ENCODE assay signal across 1 cellular context in the genomic region with DNA sequence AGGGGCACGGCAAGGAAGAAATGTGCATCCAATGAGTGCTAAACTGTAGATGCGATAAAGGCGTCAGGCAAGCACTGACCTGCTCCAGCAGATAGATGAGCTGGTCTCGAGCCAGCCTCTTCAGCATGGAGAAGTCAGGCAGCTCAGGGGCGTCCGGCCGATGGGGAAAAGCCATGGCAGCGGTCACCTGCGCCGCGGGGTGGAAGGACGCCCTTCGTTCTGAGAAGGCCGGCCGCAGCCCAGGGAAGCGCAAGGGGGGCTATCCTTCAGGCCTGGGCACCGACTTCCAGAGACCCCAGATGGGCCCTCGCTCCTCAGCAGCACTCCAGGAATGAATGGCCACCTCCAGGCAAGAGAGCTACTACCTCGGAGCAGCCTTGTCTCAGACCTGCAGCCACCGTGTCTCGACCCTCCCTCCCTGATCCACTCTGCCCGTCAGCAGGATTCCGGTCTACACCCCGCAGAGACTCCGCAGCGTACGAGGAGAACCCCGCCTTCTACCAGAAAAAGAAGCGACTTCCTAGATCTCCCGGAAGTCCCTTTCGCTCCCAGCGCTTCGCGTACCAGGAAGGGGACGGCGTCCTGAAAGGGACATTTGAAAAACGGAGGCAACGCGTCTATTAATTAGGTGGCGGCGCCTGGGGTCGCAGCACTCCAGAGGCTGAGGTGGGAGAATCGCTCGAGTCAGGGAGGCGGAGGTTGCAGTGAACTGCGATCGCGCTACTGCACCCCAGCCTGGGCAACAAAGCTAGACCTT.
A peak's percentile ranks its signal among the peaks of the same experiment; 100 is the strongest.
TF ChIP-seq lines count a peak whose summit lies in the region.

Gene VPS33B (minus strand): TSS at position 520 of the 757 bp plus-strand sequence. CDS start 345 bp downstream, at position 175.

TF ChIP-seq in K562, 482 proteins besides CTCF, POLR2A, EP300 and RAD21 (continued from another document and continues in another):
- TF ChIP-seq, protein P1, sequence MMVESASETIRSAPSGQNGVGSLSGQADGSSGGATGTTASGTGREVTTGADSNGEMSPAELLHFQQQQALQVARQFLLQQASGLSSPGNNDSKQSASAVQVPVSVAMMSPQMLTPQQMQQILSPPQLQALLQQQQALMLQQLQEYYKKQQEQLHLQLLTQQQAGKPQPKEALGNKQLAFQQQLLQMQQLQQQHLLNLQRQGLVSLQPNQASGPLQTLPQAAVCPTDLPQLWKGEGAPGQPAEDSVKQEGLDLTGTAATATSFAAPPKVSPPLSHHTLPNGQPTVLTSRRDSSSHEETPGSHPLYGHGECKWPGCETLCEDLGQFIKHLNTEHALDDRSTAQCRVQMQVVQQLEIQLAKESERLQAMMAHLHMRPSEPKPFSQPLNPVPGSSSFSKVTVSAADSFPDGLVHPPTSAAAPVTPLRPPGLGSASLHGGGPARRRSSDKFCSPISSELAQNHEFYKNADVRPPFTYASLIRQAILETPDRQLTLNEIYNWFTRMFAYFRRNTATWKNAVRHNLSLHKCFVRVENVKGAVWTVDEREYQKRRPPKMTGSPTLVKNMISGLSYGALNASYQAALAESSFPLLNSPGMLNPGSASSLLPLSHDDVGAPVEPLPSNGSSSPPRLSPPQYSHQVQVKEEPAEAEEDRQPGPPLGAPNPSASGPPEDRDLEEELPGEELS (CRISPR knock-in tag; IDR thresholded peaks at IDR 0.05; ENCODE audit: borderline replicate concordance), result no peak
- TF ChIP-seq ZEB2 (IDR thresholded peaks at IDR 0.05), result no peak
- no peak for TF ChIP-seq WHSC1 (IDR thresholded peaks at IDR 0.05; ENCODE audit: low read length)
- TF ChIP-seq PHB (CRISPR knock-in tag; IDR thresholded peaks at IDR 0.05), result no peak
- TF ChIP-seq ZKSCAN3 (CRISPR knock-in tag; IDR thresholded peaks at IDR 0.05), result no peak
- TF ChIP-seq NEUROD1 (IDR thresholded peaks at IDR 0.05; ENCODE audit: borderline replicate concordance, low read depth, low read length, partially characterized antibody), result peak; percentile 55
- TF ChIP-seq, protein P2, sequence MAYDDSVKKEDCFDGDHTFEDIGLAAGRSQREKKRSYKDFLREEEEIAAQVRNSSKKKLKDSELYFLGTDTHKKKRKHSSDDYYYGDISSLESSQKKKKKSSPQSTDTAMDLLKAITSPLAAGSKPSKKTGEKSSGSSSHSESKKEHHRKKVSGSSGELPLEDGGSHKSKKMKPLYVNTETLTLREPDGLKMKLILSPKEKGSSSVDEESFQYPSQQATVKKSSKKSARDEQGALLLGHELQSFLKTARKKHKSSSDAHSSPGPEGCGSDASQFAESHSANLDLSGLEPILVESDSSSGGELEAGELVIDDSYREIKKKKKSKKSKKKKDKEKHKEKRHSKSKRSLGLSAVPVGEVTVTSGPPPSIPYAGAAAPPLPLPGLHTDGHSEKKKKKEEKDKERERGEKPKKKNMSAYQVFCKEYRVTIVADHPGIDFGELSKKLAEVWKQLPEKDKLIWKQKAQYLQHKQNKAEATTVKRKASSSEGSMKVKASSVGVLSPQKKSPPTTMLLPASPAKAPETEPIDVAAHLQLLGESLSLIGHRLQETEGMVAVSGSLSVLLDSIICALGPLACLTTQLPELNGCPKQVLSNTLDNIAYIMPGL (CRISPR knock-in tag; IDR thresholded peaks at IDR 0.05), result no peak
- TF ChIP-seq SRSF7 (optimal IDR thresholded peaks at IDR 0.05; ENCODE audit: low read depth, low read length), result no peak
- TF ChIP-seq PCBP2 (IDR thresholded peaks at IDR 0.05; ENCODE audit: low read depth, low read length, poor library complexity, severe bottlenecking), result no peak
- peak; percentile 98 for TF ChIP-seq MTA3 (IDR thresholded peaks at IDR 0.05; ENCODE audit: borderline replicate concordance)
- peak; percentile 40 for TF ChIP-seq SMAD1 (IDR thresholded peaks at IDR 0.05; ENCODE audit: low read depth, low read length, partially characterized antibody)
- no peak for TF ChIP-seq HMG20B (CRISPR knock-in tag; IDR thresholded peaks at IDR 0.05)
- TF ChIP-seq EHMT2 (IDR thresholded peaks at IDR 0.05), result no peak
- TF ChIP-seq DIDO1 (tag; IDR thresholded peaks at IDR 0.05; ENCODE audit: low read depth), result peak; percentile 78
- no peak for TF ChIP-seq MITF (IDR thresholded peaks at IDR 0.05)
- TF ChIP-seq SMAD3 (CRISPR knock-in tag; conservative IDR thresholded peaks at IDR 0.05), result no peak
- TF ChIP-seq MYBL2 (IDR thresholded peaks at IDR 0.05; ENCODE audit: low read depth), result no peak
- TF ChIP-seq MYBL2 (CRISPR knock-in tag; IDR thresholded peaks at IDR 0.05; ENCODE audit: borderline replicate concordance), result no peak
- TF ChIP-seq, protein P3, sequence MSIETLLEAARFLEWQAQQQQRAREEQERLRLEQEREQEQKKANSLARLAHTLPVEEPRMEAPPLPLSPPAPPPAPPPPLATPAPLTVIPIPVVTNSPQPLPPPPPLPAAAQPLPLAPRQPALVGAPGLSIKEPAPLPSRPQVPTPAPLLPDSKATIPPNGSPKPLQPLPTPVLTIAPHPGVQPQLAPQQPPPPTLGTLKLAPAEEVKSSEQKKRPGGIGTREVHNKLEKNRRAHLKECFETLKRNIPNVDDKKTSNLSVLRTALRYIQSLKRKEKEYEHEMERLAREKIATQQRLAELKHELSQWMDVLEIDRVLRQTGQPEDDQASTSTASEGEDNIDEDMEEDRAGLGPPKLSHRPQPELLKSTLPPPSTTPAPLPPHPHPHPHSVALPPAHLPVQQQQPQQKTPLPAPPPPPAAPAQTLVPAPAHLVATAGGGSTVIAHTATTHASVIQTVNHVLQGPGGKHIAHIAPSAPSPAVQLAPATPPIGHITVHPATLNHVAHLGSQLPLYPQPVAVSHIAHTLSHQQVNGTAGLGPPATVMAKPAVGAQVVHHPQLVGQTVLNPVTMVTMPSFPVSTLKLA (conservative IDR thresholded peaks at IDR 0.05), result peak in 1 of 2 experiments; percentile 52; a peak in 2 of 4 replicates
- TF ChIP-seq ZNF766 (CRISPR knock-in tag; conservative IDR thresholded peaks at IDR 0.05), result peak; percentile 55; the same call in 1 of the 2 replicates
- TF ChIP-seq IRF1 (CRISPR knock-in tag; IDR thresholded peaks at IDR 0.05; ENCODE audit: borderline replicate concordance), result no peak
- TF ChIP-seq SMARCA5 (IDR thresholded peaks at IDR 0.05), result no peak
- TF ChIP-seq KDM4B (IDR thresholded peaks at IDR 0.05; ENCODE audit: borderline replicate concordance in 2 of 2, low read depth in 1 of 2), result peak in 1 of 2 experiments; percentile 61; a peak in 1 of 4 replicates
- no peak; the same call in 1 of the 2 replicates for TF ChIP-seq ZNF121 (CRISPR knock-in tag; conservative IDR thresholded peaks at IDR 0.05)
- TF ChIP-seq MIER1 (IDR thresholded peaks at IDR 0.05; ENCODE audit: low read depth), result no peak
- TF ChIP-seq BRCA1 (IDR thresholded peaks at IDR 0.05), result no peak
- TF ChIP-seq BRCA1 (CRISPR knock-in tag; IDR thresholded peaks at IDR 0.05), result no peak
- TF ChIP-seq ZNF197 (CRISPR knock-in tag; IDR thresholded peaks at IDR 0.05; ENCODE audit: low read depth), result 0 out of 2 replicates have a peak, but pooled peaks have one; percentile 60
- no peak for TF ChIP-seq DPF2 (IDR thresholded peaks at IDR 0.05)
- TF ChIP-seq PHF21A (IDR thresholded peaks at IDR 0.05; ENCODE audit: borderline replicate concordance, low read depth), result no peak
- no peak for TF ChIP-seq JUNB (CRISPR knock-in tag; conservative IDR thresholded peaks at IDR 0.05)
- no peak for TF ChIP-seq USF2 (CRISPR knock-in tag; IDR thresholded peaks at IDR 0.05)
- no peak for TF ChIP-seq ZNF696 (CRISPR knock-in tag; conservative IDR thresholded peaks at IDR 0.05)
- peak; percentile 98 for TF ChIP-seq KAT7 (CRISPR knock-in tag; IDR thresholded peaks at IDR 0.05; ENCODE audit: borderline replicate concordance)
- peak; percentile 42 for TF ChIP-seq CHD1 (IDR thresholded peaks at IDR 0.05; ENCODE audit: low read length)
- no peak for TF ChIP-seq TFAM (CRISPR knock-in tag; conservative IDR thresholded peaks at IDR 0.05)
- TF ChIP-seq ILF3 (IDR thresholded peaks at IDR 0.05; ENCODE audit: borderline replicate concordance), result no peak
- no peak for TF ChIP-seq HNRNPUL1 (IDR thresholded peaks at IDR 0.05; ENCODE audit: low read length)
- TF ChIP-seq ZNF436 (CRISPR knock-in tag; IDR thresholded peaks at IDR 0.05), result no peak
- peak in 2 of 3 experiments; percentile 5 to 58 for TF ChIP-seq YY1 (IDR thresholded peaks at IDR 0.05; ENCODE audit: borderline replicate concordance in 1 of 3, control insufficient read depth in 1 of 3, extremely low read depth in 1 of 3, insufficient read depth in 3 of 3, insufficient read length in 1 of 3, insufficient replicate concordance in 2 of 3, low read depth in 1 of 3, low read length in 2 of 3)
- TF ChIP-seq PTTG1 (tag; IDR thresholded peaks at IDR 0.05; ENCODE audit: low read depth), result no peak
- peak; percentile 43; the same call in 1 of the 2 replicates for TF ChIP-seq SMARCA4 (IDR thresholded peaks at IDR 0.05)
- TF ChIP-seq SETDB1 (IDR thresholded peaks at IDR 0.05; ENCODE audit: low read length), result no peak
- TF ChIP-seq ZFX (CRISPR knock-in tag; IDR thresholded peaks at IDR 0.05), result 0 out of 2 replicates have a peak, but pooled peaks have one; percentile 39
- no peak for TF ChIP-seq ZNF212 (CRISPR knock-in tag; IDR thresholded peaks at IDR 0.05)
- no peak for TF ChIP-seq CREBBP (IDR thresholded peaks at IDR 0.05; ENCODE audit: low read depth, low read length)
- no peak for TF ChIP-seq ZNF232 (CRISPR knock-in tag; IDR thresholded peaks at IDR 0.05)
- peak; percentile 6 for TF ChIP-seq PRDM10 (IDR thresholded peaks at IDR 0.05; ENCODE audit: partially characterized antibody)
- TF ChIP-seq, protein P4, sequence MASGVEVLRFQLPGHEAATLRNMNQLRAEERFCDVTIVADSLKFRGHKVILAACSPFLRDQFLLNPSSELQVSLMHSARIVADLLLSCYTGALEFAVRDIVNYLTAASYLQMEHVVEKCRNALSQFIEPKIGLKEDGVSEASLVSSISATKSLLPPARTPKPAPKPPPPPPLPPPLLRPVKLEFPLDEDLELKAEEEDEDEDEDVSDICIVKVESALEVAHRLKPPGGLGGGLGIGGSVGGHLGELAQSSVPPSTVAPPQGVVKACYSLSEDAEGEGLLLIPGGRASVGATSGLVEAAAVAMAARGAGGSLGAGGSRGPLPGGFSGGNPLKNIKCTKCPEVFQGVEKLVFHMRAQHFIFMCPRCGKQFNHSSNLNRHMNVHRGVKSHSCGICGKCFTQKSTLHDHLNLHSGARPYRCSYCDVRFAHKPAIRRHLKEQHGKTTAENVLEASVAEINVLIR (CRISPR knock-in tag; IDR thresholded peaks at IDR 0.05), result no peak
- TF ChIP-seq NCOR1 (IDR thresholded peaks at IDR 0.05), result no peak
- no peak for TF ChIP-seq FOXM1 (IDR thresholded peaks at IDR 0.05; ENCODE audit: low read depth)
- no peak for TF ChIP-seq FOXM1 (CRISPR knock-in tag; IDR thresholded peaks at IDR 0.05; ENCODE audit: low read depth)
- TF ChIP-seq SRF (CRISPR knock-in tag; IDR thresholded peaks at IDR 0.05), result peak in 1 of 2 experiments; percentile 44; a peak in 1 of 4 replicates
- TF ChIP-seq NR1H2 (CRISPR knock-in tag; IDR thresholded peaks at IDR 0.05), result no peak
- no peak for TF ChIP-seq ZNF174 (CRISPR knock-in tag; IDR thresholded peaks at IDR 0.05)
